In genomic region chr14:53217283-53217994, GRCh38 we compare ENCODE assay signal across 9 cellular contexts.
DNase-seq lines count a peak whose midpoint lies in the region; ATAC-seq, FAIRE-seq and TF ChIP-seq lines count a peak whose summit lies in the region.
"Had no signal": no experiment of that assay in that cellular context is flagged by ENCODE, and none has a peak within 500 bp of the region (broad histone marks: within the 10 kb centered on the region; RNA-seq: fewer than 3 reads in every experiment).

No MANE protein-coding gene starts in this region.

- H3K27me3 ChIP-seq in GM12878 (replicated peaks in 1 of 2; ENCODE audit: control insufficient read depth in 2 of 2, insufficient read depth in 2 of 2, low read length in 1 of 2): no peaks in the 10 kb centered on the region
- H3K27me3 ChIP-seq in iPS-20b (ENCODE audit: insufficient read depth, low read length): no peaks in the 10 kb centered on the region

- TF ChIP-seq RAD21 in GM12878 (IDR thresholded peaks at IDR 0.05; ENCODE audit: insufficient read depth, low read depth, low read length): no peak

- CTCF ChIA-PET in GM12878 (lab: Yijun Ruan, JAX): interaction anchor here (0.6 to 1.9 kb wide), 8 partner anchors 13 to 198 kb away, joined by 3 to 7 read pairs (median 4); no protein-coding TSS in a partner anchor

- H3K27ac ChIP-seq in GM12878 (ENCODE audit: control insufficient read depth, insufficient read depth) (peak overlapping the region; percentile 15; the same call in 1 of the 2 replicates), iPS-20b (ENCODE audit: low read length) (no peak overlapping the region)

- TF ChIP-seq EP300 in GM12878 (IDR thresholded peaks at IDR 0.05; ENCODE audit: borderline replicate concordance in 1 of 2, control insufficient read depth in 1 of 2, low read depth in 2 of 2, low read length in 2 of 2): no peak

- no peak for FAIRE-seq in GM12878 (lab: Jason Lieb, UNC)
- FAIRE-seq: G401.6 had no signal

- TF ChIP-seq CTCF in GM12878 (IDR thresholded peaks at IDR 0.05 in 2 of 3, conservative IDR thresholded peaks at IDR 0.05 in 1 of 3; ENCODE audit: control insufficient read depth in 2 of 3, extremely low read depth in 1 of 3, insufficient read depth in 1 of 3, low read depth in 3 of 3, low read length in 3 of 3): peak; percentile 40 to 66 (median 45); a peak in 5 of 6 replicates

- H3K9me3 ChIP-seq in GM12878 (replicated peaks; ENCODE audit: control insufficient read depth, insufficient read depth, low read length): no peaks in the 10 kb centered on the region
- H3K9me3 ChIP-seq in iPS-20b (ENCODE audit: insufficient read depth, low read depth, low read length): peaks cover 5% of the 10 kb centered on the region; the same call in 1 of the 2 replicates

- H4K20me1 ChIP-seq in GM12878 (ENCODE audit: control insufficient read depth, insufficient read depth): no peaks in the 10 kb centered on the region

- H3K4me1 ChIP-seq in GM12878 (ENCODE audit: control insufficient read depth, insufficient read depth, low read length): peaks cover 3% of the 10 kb centered on the region; the same call in 1 of the 2 replicates
- H3K4me1 ChIP-seq in iPS-20b (ENCODE audit: insufficient read depth, low read length): no peaks in the 10 kb centered on the region; the same call in 1 of the 2 replicates

- H3K79me2 ChIP-seq in GM12878 (ENCODE audit: control insufficient read depth, insufficient read depth, low read length): no peaks in the 10 kb centered on the region

- H3K9ac ChIP-seq in GM12878 (ENCODE audit: control insufficient read depth, insufficient read depth, low read length): peak overlapping the region; percentile 49
- peak overlapping the region; percentile 80; the same call in 1 of the 2 replicates for H3K9ac ChIP-seq in iPS-20b (ENCODE audit: low read depth, low read length)

- DNase-seq in NCI-H187 (lab: John Stamatoyannopoulos, UW) (peak; percentile 27 to 53), NCI-H187 treated with DMSO at 0.1 percent for 48 hours (lab: John Stamatoyannopoulos, UW) (no peak), NCI-H1436 (lab: John Stamatoyannopoulos, UW) (peak; percentile 83), T-helper 9 cell (peak; percentile 57), GM12878 (ENCODE audit: low read depth, low spot score) (peak; percentile 28)
- peak; percentile 62 for DNase-seq in stimulated activated CD4-positive, alpha-beta T cell treated with anti-CD3 and anti-CD28 coated beads, Interleukin-12 subunit alpha, Interleukin-12 subunit beta, amount 100 ng/mL, for 4 hours

- H3K36me3 ChIP-seq in GM12878 (ENCODE audit: control insufficient read depth in 2 of 2, insufficient read depth in 2 of 2, low read length in 1 of 2) (no peaks in the 10 kb centered on the region), iPS-20b (ENCODE audit: insufficient read depth, low read depth, low read length) (no peaks in the 10 kb centered on the region)

- SMC1A ChIA-PET in GM12878 (lab: Charles Lee; ENCODE audit: uncharacterized antibody, unreplicated experiment): interaction anchor here (0.8 to 1.5 kb wide), 10 partner anchors 14 to 144 kb away, joined by 3 to 4 read pairs (median 3); no protein-coding TSS in a partner anchor

- RAD21 ChIA-PET in GM12878 (lab: Charles Lee; ENCODE audit: unreplicated experiment): interaction anchor here (0.8 to 1.7 kb wide), 8 partner anchors 26 to 392 kb away, joined by 3 to 10 read pairs (median 3); partner anchors contain the start of gene DDHD1

- in situ Hi-C loops in GM12878 (cut with MboI): no loop called here

- under 1% methylated on average over 30 of the region's 39 CpGs for WGBS in GM12878 (ENCODE audit: insufficient coverage, insufficient replicate concordance, low lambda C conversion rate, missing lambda C conversion rate)

- H3K4me3 ChIP-seq in GM12878: peak overlapping the region; percentile 51
- peak overlapping the region; percentile 80 for H3K4me3 ChIP-seq in iPS-20b (ENCODE audit: low read length)

- ATAC-seq in HG02798 (IDR thresholded peaks at IDR 0.05; ENCODE audit: poor library complexity, unreplicated experiment): peak; percentile 99
- ATAC-seq in GM12878: peak; percentile 99

- peak overlapping the region; percentile 90 for H2AFZ ChIP-seq in GM12878 (ENCODE audit: control insufficient read depth, low read depth, low read length)

- no TSS peak for BruUV-seq in GM12878 (replicated peaks; lab: Mats Ljungman, UMichigan)

- TF ChIP-seq POLR2A in GM12878 (IDR thresholded peaks at IDR 0.05; ENCODE audit: low read depth, low read length): peak; percentile 72

- peak overlapping the region; percentile 52 for H3K4me2 ChIP-seq in GM12878 (ENCODE audit: control insufficient read depth, insufficient read depth)

- POLR2A ChIA-PET in GM12878 (lab: Charles Lee): interaction anchor here (0.6 kb wide), 2 partner anchors 13 to 296 kb away, joined by 3 read pairs; no protein-coding TSS in a partner anchor

- intact Hi-C loops in GM12878 (cut with micrococcal nuclease; ENCODE audit: unreplicated experiment): no loop called here

TF ChIP-seq in GM12878, 131 proteins besides CTCF, POLR2A, EP300 and RAD21 (continues in another document):
- TF ChIP-seq ZNF592 (IDR thresholded peaks at IDR 0.05): no peak
- 0 out of 2 replicates have a peak, but pooled peaks have one; percentile 24 for TF ChIP-seq PML (IDR thresholded peaks at IDR 0.05; ENCODE audit: low read length)
- 0 out of 2 replicates have a peak, but pooled peaks have one; percentile 26 for TF ChIP-seq NR2F1 (conservative IDR thresholded peaks at IDR 0.05)
- TF ChIP-seq RB1 (IDR thresholded peaks at IDR 0.05; ENCODE audit: borderline replicate concordance): 0 out of 2 replicates have a peak, but pooled peaks have one; percentile 55
- TF ChIP-seq BHLHE40 (IDR thresholded peaks at IDR 0.05; ENCODE audit: borderline replicate concordance in 1 of 2, low read depth in 2 of 2, low read length in 1 of 2): peak in 1 of 2 experiments; percentile 46; a peak in 1 of 4 replicates
- TF ChIP-seq YY1 (IDR thresholded peaks at IDR 0.05; ENCODE audit: low read depth, low read length): 0 out of 2 replicates have a peak, but pooled peaks have one; percentile 40
- TF ChIP-seq E4F1 (IDR thresholded peaks at IDR 0.05; ENCODE audit: borderline replicate concordance, partially characterized antibody): peak; percentile 34
- TF ChIP-seq ATF7 (IDR thresholded peaks at IDR 0.05; ENCODE audit: low read depth): no peak
- no peak for TF ChIP-seq NFIC (IDR thresholded peaks at IDR 0.05; ENCODE audit: low read depth, low read length)
